8 cellular contexts compared by ENCODE assay signal in the genomic region with DNA sequence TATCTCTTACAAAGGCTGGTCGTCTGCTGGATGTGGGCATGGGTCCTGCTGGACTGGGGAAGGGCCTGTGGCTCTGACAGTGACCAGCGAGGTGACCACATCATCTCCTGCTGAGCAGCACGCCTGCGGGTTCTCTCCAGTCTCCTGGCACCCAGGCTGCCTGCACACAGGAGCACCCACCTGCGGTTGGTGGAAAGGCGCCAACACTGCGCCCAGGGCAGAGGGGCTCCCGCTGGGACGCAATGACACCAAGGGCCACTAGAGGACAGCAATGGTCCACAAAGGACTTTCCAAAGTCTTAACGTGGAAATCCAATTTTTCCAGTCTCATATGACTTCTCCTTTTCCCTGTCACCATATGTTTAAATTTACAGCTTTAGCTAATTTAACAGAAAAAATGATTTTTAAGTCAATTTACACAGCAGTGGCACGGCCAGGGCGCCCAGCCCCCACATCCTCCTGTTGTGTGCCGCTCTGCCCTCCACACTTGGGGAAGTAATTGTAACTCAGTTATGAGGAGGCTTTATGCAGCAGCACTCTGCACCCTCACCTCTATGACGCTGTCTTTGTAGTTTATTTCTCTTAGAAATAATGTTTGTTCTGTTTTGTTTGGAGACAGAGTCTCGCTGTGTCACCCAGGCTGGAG. TPM values are rescaled to one million over a fixed set of nuclear protein-coding genes. Genes with fewer than 3 reads are reported as not detected.
DNase-seq lines count a peak whose midpoint lies in the region; ATAC-seq, FAIRE-seq and TF ChIP-seq lines count a peak whose summit lies in the region.

No MANE protein-coding gene starts in this region.

- H3K79me2 ChIP-seq in GM23248 (ENCODE audit: insufficient read depth) = no peaks in the 10 kb centered on the region

- H3K9me3 Mint-ChIP-seq in CD4-positive, alpha-beta T cell = no peaks in the 10 kb centered on the region

- H3K9me3 ChIP-seq in CD4-positive, alpha-beta T cell (ENCODE audit: control insufficient read depth, low read length) = no peaks in the 10 kb centered on the region
- H3K9me3 ChIP-seq in GM23248 (ENCODE audit: low read depth) (no peaks in the 10 kb centered on the region), right lobe of liver (no peaks in the 10 kb centered on the region)

- no peak overlapping the region for H3K27ac Mint-ChIP-seq in CD4-positive, alpha-beta T cell

- no peaks in the 10 kb centered on the region for H3F3A ChIP-seq in GM23248 (ENCODE audit: insufficient read depth)

- no peaks in the 10 kb centered on the region for H4K20me1 ChIP-seq in GM23248 (ENCODE audit: insufficient read depth)

- peak; percentile 24 for ATAC-seq in CD4-positive, alpha-beta T cell (ENCODE audit: poor library complexity)
- ATAC-seq in right lobe of liver (peak; percentile 55 to 77 (median 62)), GM18505 (IDR thresholded peaks at IDR 0.05; ENCODE audit: unreplicated experiment) (no peak), GM21423 (IDR thresholded peaks at IDR 0.05; ENCODE audit: unreplicated experiment) (no peak)

- POLR2A ChIA-PET in CD4-positive, alpha-beta T cell (lab: Charles Lee) = no interaction called here

- no peaks in the 10 kb centered on the region for H3K27me3 ChIP-seq in CD4-positive, alpha-beta T cell (ENCODE audit: control insufficient read depth, insufficient read depth, low read length)
- H3K27me3 ChIP-seq in GM23248 (replicated peaks; ENCODE audit: insufficient read depth) = peaks cover 24% of the 10 kb centered on the region
- no peaks in the 10 kb centered on the region for H3K27me3 ChIP-seq in bronchial epithelial cell (ENCODE audit: control insufficient read depth, insufficient read depth, low read length)
- no peaks in the 10 kb centered on the region for H3K27me3 ChIP-seq in right lobe of liver

- DNase-seq in CD4-positive, alpha-beta T cell = no peak
- DNase-seq in GM23248 (peak; percentile 63), RPMI8226 (peak; percentile 61), bronchial epithelial cell (ENCODE audit: low read depth) (no peak), right lobe of liver (peak in 2 of 3 donors; percentile 32 to 51), superior temporal gyrus (ENCODE audit: extremely low spot score) (peak; percentile 56)

- no peak overlapping the region for H3K27ac ChIP-seq in CD4-positive, alpha-beta T cell (ENCODE audit: low read depth, low read length)
- H3K27ac ChIP-seq in GM23248 = no peak overlapping the region
- no peak overlapping the region for H3K27ac ChIP-seq in right lobe of liver

- TF ChIP-seq CTCF in CD4-positive, alpha-beta T cell (IDR thresholded peaks at IDR 0.05) = peak; percentile 63
- TF ChIP-seq CTCF in bronchial epithelial cell (IDR thresholded peaks at IDR 0.05; ENCODE audit: insufficient read depth, low read length, severe bottlenecking) = peak; percentile 49
- TF ChIP-seq CTCF in right lobe of liver (IDR thresholded peaks at IDR 0.05) = peak; percentile 64 to 76 (median 74)

- H3K9ac ChIP-seq in GM23248 = no peak overlapping the region

- H3K4me1 Mint-ChIP-seq in CD4-positive, alpha-beta T cell (ENCODE audit: low read depth) = no peaks in the 10 kb centered on the region

- H2AFZ ChIP-seq in GM23248 = no peak overlapping the region

- no peak overlapping the region for H3K4me3 Mint-ChIP-seq in CD4-positive, alpha-beta T cell

- CTCF ChIA-PET in CD4-positive, alpha-beta T cell (lab: Charles Lee) = no interaction called here

- intact Hi-C loops in CD4-positive, alpha-beta T cell (cut with DNase I, micrococcal nuclease) = no loop called here
- intact Hi-C loops in right lobe of liver (cut with DNase I) = no loop called here

- no peak overlapping the region for H3K4me3 ChIP-seq in GM23248
- no peak overlapping the region for H3K4me3 ChIP-seq in bronchial epithelial cell (ENCODE audit: low read depth, low read length)
- no peak overlapping the region for H3K4me3 ChIP-seq in right lobe of liver

- in situ Hi-C loops in GM23248 (cut with MboI) = no loop called here

- H3K36me3 Mint-ChIP-seq in CD4-positive, alpha-beta T cell (ENCODE audit: low read depth) = no peaks in the 10 kb centered on the region

- H3K9me2 ChIP-seq in GM23248 (ENCODE audit: insufficient read depth) = no peaks in the 10 kb centered on the region

- no peak for FAIRE-seq in bronchial epithelial cell (lab: Jason Lieb, UNC)

- H3K36me3 ChIP-seq in GM23248 (ENCODE audit: low read depth) (no peaks in the 10 kb centered on the region), bronchial epithelial cell (ENCODE audit: control insufficient read depth, insufficient read depth, low read length) (no peaks in the 10 kb centered on the region), right lobe of liver (no peaks in the 10 kb centered on the region)

- TF ChIP-seq POLR2A in right lobe of liver (IDR thresholded peaks at IDR 0.05) (no peak), GM18505 (IDR thresholded peaks at IDR 0.05; ENCODE audit: borderline replicate concordance, extremely low read depth, insufficient read depth, insufficient read length) (no peak)

- no peak overlapping the region for H3K4me2 ChIP-seq in GM23248 (ENCODE audit: unreplicated experiment)

- H3K4me1 ChIP-seq in GM23248 (ENCODE audit: insufficient read depth) (no peaks in the 10 kb centered on the region), right lobe of liver (no peaks in the 10 kb centered on the region)

- 24 to 25% methylated on average over 15 of the region's 15 CpGs for WGBS in GM23248 (ENCODE audit: low coverage in 1 of 2, low lambda C conversion rate in 2 of 2, missing lambda C conversion rate in 2 of 2), 2 experiments
- WGBS in right lobe of liver (ENCODE audit: insufficient coverage, low coverage, low lambda C conversion rate, missing lambda C conversion rate) = 30% methylated on average over 7 of the region's 15 CpGs

- peaks cover 10% of the 10 kb centered on the region for H3K27me3 Mint-ChIP-seq in CD4-positive, alpha-beta T cell

RNA-seq across cellular contexts. Expression of gene CFAP46, which starts 38.1 kb away (rescaled TPM):
- total RNA-seq in CD4-positive, alpha-beta T cell = not detected
- total RNA-seq in GM23248 (2014; rRNA removed; shearing (Covaris generic)) = 0.22 TPM in 1 of 2 replicates, not detected in the other
- 0.20 and 0.33 TPM in 2 replicates for polyA plus RNA-seq in GM23248 (2016; fragmentation: Nextera tagmentation; extraction: Ambion mirVana)
- total RNA-seq in bronchial epithelial cell = 0.26 and 0.38 TPM in 2 replicates
- total RNA-seq in right lobe of liver = under 1 TPM; 0.16 to 0.67 (median 0.32) TPM

Comparison
In these comparisons a context has a peak if more than half of its experiments do, and no peak if none do; other contexts are left out.
1. ATAC-seq: peak in CD4-positive, alpha-beta T cell (single experiment) and right lobe of liver (4 of 4); none in GM18505 (single experiment) and GM21423 (single experiment).
2. DNase-seq: peak in GM23248 (single experiment), RPMI8226 (single experiment), right lobe of liver (2 of 3) and superior temporal gyrus (single experiment); none in CD4-positive, alpha-beta T cell (0 of 10) and bronchial epithelial cell (single experiment).
3. Peak in every context shown above with its lines, with median percentiles within 50 percentile points of each other: CTCF ChIP-seq.